Comparison of ENCODE assay signal across 21 cellular contexts in the genomic region with DNA sequence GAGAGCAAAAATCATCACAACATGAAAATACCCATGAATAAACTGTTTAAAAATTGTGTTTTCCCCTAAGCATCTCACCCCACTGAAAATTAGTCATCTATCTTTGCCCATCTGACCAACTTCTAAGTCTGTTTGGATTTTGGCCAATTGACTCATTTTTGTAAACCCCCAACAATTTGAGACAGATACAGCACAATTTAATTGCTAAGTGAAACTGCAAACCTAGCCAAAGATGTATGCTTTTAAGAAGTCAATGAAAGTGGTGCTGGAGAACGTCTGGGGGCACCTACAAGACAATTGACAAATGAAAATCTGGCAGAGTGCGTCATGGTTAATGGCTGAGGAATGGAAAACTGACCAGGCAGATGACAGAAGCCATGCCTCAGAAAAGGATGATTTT. TPM values are rescaled to one million over a fixed set of nuclear protein-coding genes. Genes with fewer than 3 reads are reported as not detected.
"Had no signal": no experiment of that assay in that cellular context is flagged by ENCODE, and none has a peak within 500 bp of the region (broad histone marks: within the 10 kb centered on the region; RNA-seq: fewer than 3 reads in every experiment).

No MANE protein-coding gene starts in this region.

- H3K27me3 ChIP-seq: ascending aorta, body of pancreas, cardiac muscle cell had no signal

- H3K36me3 ChIP-seq: ascending aorta, cardiac muscle cell had no signal

- ATAC-seq: activated CD8-positive, alpha-beta T cell treated with anti-CD3 and anti-CD28 coated beads, Interleukin-2, amount 10 ng/mL, durations not matched to agents 7 days and 5 days; body of pancreas had no signal

- H3K4me3 ChIP-seq: ascending aorta, body of pancreas, cardiac muscle cell, PC-9, SK-N-MC had no signal

- DNase-seq: activated CD4-positive, alpha-beta T cell treated with anti-CD3 and anti-CD28 coated beads for 48 hours; activated CD4-positive, alpha-beta T cell treated with anti-CD3 and anti-CD28 coated beads, Interleukin-2, amount 50 U/mL, for 4 hours; activated CD4-positive, CD25-positive, alpha-beta regulatory T cell treated with anti-CD3 and anti-CD28 coated beads, Interleukin-2, amount 50 U/mL, for 72 hours; activated CD8-positive, alpha-beta memory T cell treated with anti-CD3 and anti-CD28 coated beads, Interleukin-2, amount 50 U/mL, for 48 hours; activated CD8-positive, alpha-beta T cell treated with anti-CD3 and anti-CD28 coated beads, Interleukin-2, amount 10 ng/mL, durations not matched to agents 7 days and 5 days; activated T-cell treated with anti-CD3 and anti-CD28 coated beads, Interleukin-2, amount 50 U/mL, for 1 hour; amniotic stem cell; body of pancreas; Kasumi-1; NCI-H1048; NCI-H146; NCI-H187 treated with DMSO at 0.1 percent for 48 hours; NCI-H2081 treated with DMSO at 0.1 percent for 48 hours; NCI-H446; NCI-H524; PC-9; SW 1271 had no signal

RNA-seq across cellular contexts. Expression of a gene that starts 30.9 kb away (rescaled TPM):
- total RNA-seq: activated CD8-positive, alpha-beta T cell treated with anti-CD3 and anti-CD28 coated beads, Interleukin-2, amount 10 ng/mL, durations not matched to agents 7 days and 5 days; PC-9; T-helper 1 cell treated with Interleukin-12 subunit alpha and Interleukin-12 subunit beta and Interleukin-4 antibody, amounts not matched to agents 30 ng/mL and 1 ng/mL, for 36 hours had no signal
